22 cellular contexts compared by ENCODE assay signal in the genomic region with DNA sequence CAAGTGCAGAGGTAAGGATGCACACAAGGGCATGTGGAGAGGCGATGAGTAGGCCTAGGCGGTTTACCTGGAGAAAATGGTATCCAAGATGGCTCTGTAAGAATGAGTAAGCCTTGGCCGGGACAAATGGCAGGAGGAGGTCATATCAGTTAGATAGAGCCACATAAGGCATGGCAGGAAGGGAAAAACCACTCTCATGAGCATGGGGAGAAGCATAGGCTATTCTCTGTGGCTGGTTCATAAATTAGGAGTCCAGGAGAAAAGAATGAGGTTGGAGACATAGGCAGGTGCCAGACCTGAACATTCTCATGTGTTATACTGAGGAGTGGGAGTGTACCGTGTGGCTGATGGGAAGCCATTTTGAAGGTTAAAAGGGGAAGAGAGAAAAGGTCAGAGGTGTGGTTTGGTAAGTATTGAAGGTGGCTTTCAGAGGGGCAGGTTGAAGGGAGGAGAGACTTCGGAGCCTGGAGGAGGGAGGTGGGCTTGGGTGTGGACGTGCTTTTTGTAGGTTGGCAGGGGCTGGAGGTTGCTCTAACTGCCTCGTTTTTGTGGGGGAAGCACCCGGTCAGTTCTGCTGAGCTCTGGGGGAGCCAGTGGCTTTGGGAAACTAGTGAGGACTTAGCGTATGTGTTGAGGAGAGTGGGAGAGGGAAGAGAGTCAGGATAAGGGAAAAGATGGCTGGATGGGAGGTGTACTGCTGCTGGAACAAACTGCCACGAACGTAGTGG.
"Had no signal": no experiment of that assay in that cellular context is flagged by ENCODE, and none has a peak within 500 bp of the region (broad histone marks: within the 10 kb centered on the region; RNA-seq: fewer than 3 reads in every experiment).

No MANE protein-coding gene starts in this region.

- H3K4me2 ChIP-seq: KMS-11 had no signal

- H3K36me3 ChIP-seq: ascending aorta had no signal

- H3K27me3 ChIP-seq: ascending aorta, body of pancreas had no signal

- H3K9me3 ChIP-seq: ascending aorta, body of pancreas had no signal

- H3K27ac ChIP-seq: ascending aorta, body of pancreas, KMS-11 had no signal

- ATAC-seq: activated CD4-positive, CD25-positive, alpha-beta regulatory T cell treated with anti-CD3 and anti-CD28 coated beads, Interleukin-2, amount 50 U/mL, for 24 hours; activated naive CD4-positive, alpha-beta T cell treated with anti-CD3 and anti-CD28 coated beads, Interleukin-2, amount 50 U/mL, for 72 hours; activated naive CD8-positive, alpha-beta T cell treated with anti-CD3 and anti-CD28 coated beads, Interleukin-2, amount 50 U/mL, for 24 hours; activated T-cell treated with anti-CD3 and anti-CD28 coated beads, Interleukin-2, amount 50 U/mL, for 72 hours; body of pancreas; PC-3 had no signal

- DNase-seq: activated CD4-positive, alpha-beta T cell treated with anti-CD3 and anti-CD28 coated beads for 4 hours; activated naive CD4-positive, alpha-beta T cell treated with Interleukin-2 at 50 U/mL for 16 hours; activated naive CD8-positive, alpha-beta T cell treated with anti-CD3 and anti-CD28 coated beads, Interleukin-2, amount 50 U/mL, for 24 hours; activated T-cell treated with anti-CD3 and anti-CD28 coated beads for 4 hours; activated T-cell treated with anti-CD3 and anti-CD28 coated beads, Interleukin-2, amount 50 U/mL, for 72 hours; amniotic stem cell; body of pancreas; central memory CD4-positive, alpha-beta T cell; MM.1S; NCI-H1105; NCI-H1436; NCI-H1694 treated with DMSO at 0.1 percent for 48 hours; NCI-H2029 treated with DMSO at 0.1 percent for 48 hours; NCI-H510A treated with DMSO at 0.1 percent for 48 hours; NCI-H69; NK-92 treated with Interleukin-12 subunit alpha and Interleukin-12 subunit beta, amount 100 ng/mL, for 24 hours; PC-3; SHP77 treated with DMSO at 0.1 percent for 48 hours had no signal

- H3K4me3 ChIP-seq: ascending aorta, body of pancreas had no signal

- H3K9ac ChIP-seq: KMS-11 had no signal
